8 cellular contexts compared by ENCODE assay signal in the genomic region with DNA sequence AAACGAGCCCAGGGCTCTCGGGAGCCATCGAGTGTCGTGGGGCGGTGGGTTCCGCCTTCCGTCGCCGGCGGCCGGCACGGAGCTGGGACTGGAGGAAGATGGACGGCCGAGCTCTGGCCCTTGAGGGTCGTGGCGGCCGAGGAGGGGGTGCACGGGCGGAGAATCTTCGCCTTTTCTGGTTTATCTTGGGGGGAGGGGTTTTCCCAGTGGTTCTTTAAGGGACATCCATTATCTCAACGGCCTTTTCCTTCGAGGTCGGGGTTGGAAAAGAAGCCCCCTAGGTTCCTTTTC. TPM values are rescaled to one million over a fixed set of nuclear protein-coding genes. Genes with fewer than 3 reads are reported as not detected.
DNase-seq lines count a peak whose midpoint lies in the region; ATAC-seq and TF ChIP-seq lines count a peak whose summit lies in the region.

No MANE protein-coding gene starts in this region.

- H3K4me3 ChIP-seq in ACC112 (ENCODE audit: low read depth, low read length), result peak overlapping the region; percentile 98
- peak overlapping the region; percentile 81 to 87 for H3K4me3 ChIP-seq in foreskin fibroblast (ENCODE audit: low read depth in 1 of 2, low read length in 2 of 2)
- H3K4me3 ChIP-seq in psoas muscle, result peak overlapping the region; percentile 91

- H3K9me3 ChIP-seq in psoas muscle, result no peaks in the 10 kb centered on the region

- peaks cover 15% of the 10 kb centered on the region for H3K36me3 ChIP-seq in ACC112 (ENCODE audit: insufficient read depth, low read length)
- peaks cover 4 to 41% of the 10 kb centered on the region in 2 donors for H3K36me3 ChIP-seq in psoas muscle (ENCODE audit: insufficient read depth in 1 of 2, low read depth in 1 of 2)

- TF ChIP-seq CTCF in foreskin fibroblast (IDR thresholded peaks at IDR 0.05; ENCODE audit: low read depth, low read length) (no peak), psoas muscle (IDR thresholded peaks at IDR 0.05) (no peak)

- WGBS in psoas muscle, 3 donors, result 0 to 1% (median 0%) methylated on average over 23 of the region's 23 CpGs

- H3K27ac ChIP-seq in ACC112 (ENCODE audit: low read depth, low read length) (peak overlapping the region; percentile 81), psoas muscle (peak overlapping the region; percentile 94)

- ATAC-seq in GM21390 (IDR thresholded peaks at IDR 0.05; ENCODE audit: unreplicated experiment), result peak; percentile 19
- no peak; the same call in 1 of the 3 replicates for ATAC-seq in SK-N-SH treated with all-trans-retinoic acid at 6 μM for 48 hours
- ATAC-seq in psoas muscle, result no peak
- ATAC-seq in HG02588 (IDR thresholded peaks at IDR 0.05; ENCODE audit: unreplicated experiment), result no peak

- DNase-seq in foreskin fibroblast, result no peak
- DNase-seq in psoas muscle, result no peak
- DNase-seq in GDM1 (lab: John Stamatoyannopoulos, UW), result no peak
- no peak for DNase-seq in AG20443 (ENCODE audit: low spot score)

- intact Hi-C loops in psoas muscle (cut with DNase I), result loop anchor here in 1 of 2 donors (10.0 kb wide), 1 partner anchor 167 kb away; no protein-coding TSS in a partner anchor

- H2AFZ ChIP-seq in ACC112 (ENCODE audit: low read length, unreplicated experiment), result peak overlapping the region; percentile 99

- H3K4me1 ChIP-seq in ACC112 (ENCODE audit: control insufficient read depth, insufficient read depth, low read length, unreplicated experiment) (no peaks in the 10 kb centered on the region), psoas muscle (peaks cover 10% of the 10 kb centered on the region)

- peaks cover 37% of the 10 kb centered on the region for H3K79me2 ChIP-seq in ACC112 (ENCODE audit: control insufficient read depth, insufficient read depth, low read length, unreplicated experiment)

- H3K27me3 ChIP-seq in ACC112 (ENCODE audit: insufficient read depth, low read length), result no peaks in the 10 kb centered on the region
- H3K27me3 ChIP-seq in psoas muscle (ENCODE audit: insufficient read depth in 3 of 3, low read length in 2 of 3), result no peaks in the 10 kb centered on the region

TF ChIP-seq in SK-N-SH treated with all-trans-retinoic acid at 6 μM for 48 hours, 23 proteins besides CTCF, POLR2A, EP300 and RAD21:
- TF ChIP-seq ZNF8 (CRISPR knock-in tag; IDR thresholded peaks at IDR 0.05), result no peak
- no peak for TF ChIP-seq TSHZ2 (CRISPR knock-in tag; IDR thresholded peaks at IDR 0.05)
- TF ChIP-seq, protein P1, sequence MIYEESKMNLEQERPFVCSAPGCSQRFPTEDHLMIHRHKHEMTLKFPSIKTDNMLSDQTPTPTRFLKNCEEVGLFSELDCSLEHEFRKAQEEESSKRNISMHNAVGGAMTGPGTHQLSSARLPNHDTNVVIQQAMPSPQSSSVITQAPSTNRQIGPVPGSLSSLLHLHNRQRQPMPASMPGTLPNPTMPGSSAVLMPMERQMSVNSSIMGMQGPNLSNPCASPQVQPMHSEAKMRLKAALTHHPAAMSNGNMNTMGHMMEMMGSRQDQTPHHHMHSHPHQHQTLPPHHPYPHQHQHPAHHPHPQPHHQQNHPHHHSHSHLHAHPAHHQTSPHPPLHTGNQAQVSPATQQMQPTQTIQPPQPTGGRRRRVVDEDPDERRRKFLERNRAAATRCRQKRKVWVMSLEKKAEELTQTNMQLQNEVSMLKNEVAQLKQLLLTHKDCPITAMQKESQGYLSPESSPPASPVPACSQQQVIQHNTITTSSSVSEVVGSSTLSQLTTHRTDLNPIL (CRISPR knock-in tag; IDR thresholded peaks at IDR 0.05; ENCODE audit: low read depth), result no peak
- 0 out of 2 replicates have a peak, but pooled peaks have one; percentile 26 for TF ChIP-seq ZFP3 (CRISPR knock-in tag; IDR thresholded peaks at IDR 0.05)
- 0 out of 2 replicates have a peak, but pooled peaks have one; percentile 17 for TF ChIP-seq GLIS3 (CRISPR knock-in tag; IDR thresholded peaks at IDR 0.05)
- TF ChIP-seq TCF4 (CRISPR knock-in tag; IDR thresholded peaks at IDR 0.05; ENCODE audit: borderline replicate concordance), result no peak

RNA-seq across cellular contexts. Expression of gene CCAR1, which starts 0.6 kb away (rescaled TPM):
- 10 to 100 TPM; 24.1 to 52.8 (median 34.0) TPM for total RNA-seq in psoas muscle
- polyA plus RNA-seq in psoas muscle, result 10 to 100 TPM; 22.1 to 44.6 (median 26.7) TPM
